ENCODE assay signal across 20 cellular contexts in genomic region chr14:38073641-38074040, GRCh38.
DNase-seq lines count a peak whose midpoint lies in the region; ATAC-seq, FAIRE-seq and TF ChIP-seq lines count a peak whose summit lies in the region.
"Had no signal": no experiment of that assay in that cellular context is flagged by ENCODE, and none has a peak within 500 bp of the region (broad histone marks: within the 10 kb centered on the region; RNA-seq: fewer than 3 reads in every experiment).

No MANE protein-coding gene starts in this region.

- H3K9me3 ChIP-seq in pancreas, result no peaks in the 10 kb centered on the region
- H3K9me3 ChIP-seq: vagina had no signal

- CTCF ChIA-PET in BJ (lab: Yijun Ruan, JAX), result no interaction called here

- DNase-seq in BJ (ENCODE audit: low read depth) (peak; percentile 31), SW480 (ENCODE audit: low spot score) (peak; percentile 84), immature natural killer cell (peak; percentile 61 to 66 (median 62)), islet precursor cell (no peak), NCI-H446 (lab: John Stamatoyannopoulos, UW) (no peak), pancreas (no peak)
- DNase-seq: activated gamma-delta T cell; brain microvascular endothelial cell; endodermal cell; IMR-90; NCI-H1417; NCI-H510A; right cardiac atrium; stimulated activated CD4-positive, alpha-beta T cell treated with anti-CD3 and anti-CD28 coated beads, Interleukin-4, amount 100 ng/mL, for 24 hours; stimulated activated naive B cell treated with anti-CD40 and anti-IgM and Interleukin-4, amounts not matched to agents 10 μg/mL and 1 μg/mL and 100 μg/mL, for 72 hours had no signal

- H3K27me3 ChIP-seq in BJ (ENCODE audit: control insufficient read depth, insufficient read depth, low read length) (no peaks in the 10 kb centered on the region), pancreas (no peaks in the 10 kb centered on the region)
- H3K27me3 ChIP-seq: brain microvascular endothelial cell, vagina had no signal

- H3K27ac ChIP-seq in pancreas, result no peak overlapping the region
- H3K27ac ChIP-seq: brain microvascular endothelial cell, vagina had no signal

- POLR2A ChIA-PET in BJ (lab: Charles Lee), result no interaction called here

- no peak for FAIRE-seq in pancreas (lab: Jason Lieb, UNC)

- no peaks in the 10 kb centered on the region for H3K36me3 Mint-ChIP-seq in immature natural killer cell
- H3K36me3 Mint-ChIP-seq: stimulated activated naive B cell treated with anti-CD40 and anti-IgM and Interleukin-4, amounts not matched to agents 10 μg/mL and 1 μg/mL and 100 μg/mL, for 72 hours had no signal

- TF ChIP-seq CTCF in BJ (IDR thresholded peaks at IDR 0.05; ENCODE audit: insufficient read depth, low read depth, low read length), result no peak
- TF ChIP-seq CTCF in pancreas (IDR thresholded peaks at IDR 0.05), result no peak

- peaks cover 14 to 24% (median 16%) of the 10 kb centered on the region in 3 donors for H3K27me3 Mint-ChIP-seq in immature natural killer cell (ENCODE audit: low read depth in 3 of 3)
- H3K27me3 Mint-ChIP-seq: B cell; stimulated activated naive B cell treated with anti-CD40 and anti-IgM and Interleukin-4, amounts not matched to agents 10 μg/mL and 1 μg/mL and 100 μg/mL, for 72 hours had no signal

- peaks cover 80 to 84% of the 10 kb centered on the region in 2 donors for H3K4me1 Mint-ChIP-seq in immature natural killer cell
- H3K4me1 Mint-ChIP-seq: B cell; stimulated activated naive B cell treated with anti-CD40 and anti-IgM and Interleukin-4, amounts not matched to agents 10 μg/mL and 1 μg/mL and 100 μg/mL, for 72 hours had no signal

- peak overlapping the region; percentile 87 to 98 (median 96) for H3K27ac Mint-ChIP-seq in immature natural killer cell
- H3K27ac Mint-ChIP-seq: B cell; endodermal cell; stimulated activated naive B cell treated with anti-CD40 and anti-IgM and Interleukin-4, amounts not matched to agents 10 μg/mL and 1 μg/mL and 100 μg/mL, for 72 hours had no signal

- H3K36me3 ChIP-seq in BJ (ENCODE audit: control insufficient read depth, insufficient read depth, low read length) (no peaks in the 10 kb centered on the region), pancreas (no peaks in the 10 kb centered on the region)
- H3K36me3 ChIP-seq: brain microvascular endothelial cell, vagina had no signal

- intact Hi-C loops in pancreas (cut with DNase I), result no loop called here

- peaks cover 0 to 4% (median 0%) of the 10 kb centered on the region in 6 donors for H3K9me3 Mint-ChIP-seq in immature natural killer cell

- ATAC-seq in GM18909 (IDR thresholded peaks at IDR 0.05; ENCODE audit: poor library complexity, unreplicated experiment), result peak; percentile 51
- ATAC-seq in HG02763 (IDR thresholded peaks at IDR 0.05; ENCODE audit: unreplicated experiment), result no peak
- no peak for ATAC-seq in pancreas
- ATAC-seq: left lobe of liver; right cardiac atrium; stimulated activated naive B cell treated with anti-CD40 and anti-IgM and Interleukin-4, amounts not matched to agents 10 μg/mL and 1 μg/mL and 100 μg/mL, for 72 hours had no signal

- peak overlapping the region; percentile 74 to 89 (median 82) for H3K4me3 Mint-ChIP-seq in immature natural killer cell
- H3K4me3 Mint-ChIP-seq: B cell; endodermal cell; stimulated activated naive B cell treated with anti-CD40 and anti-IgM and Interleukin-4, amounts not matched to agents 10 μg/mL and 1 μg/mL and 100 μg/mL, for 72 hours had no signal

- no peaks in the 10 kb centered on the region for H3K4me1 ChIP-seq in pancreas

- no peak overlapping the region for H3K4me3 ChIP-seq in BJ (ENCODE audit: low read depth, low read length)
- H3K4me3 ChIP-seq in pancreas, result no peak overlapping the region
- H3K4me3 ChIP-seq: vagina had no signal

- WGBS in pancreas, 2 donors, result 54 to 56% methylated on average over 4 of the region's 4 CpGs

Comparison
In these comparisons a context has a peak if more than half of its experiments do, and no peak if none do; other contexts are left out.
1. DNase-seq: peak in BJ (single experiment), SW480 (single experiment) and immature natural killer cell (3 of 3); none in islet precursor cell (single experiment), NCI-H446 (0 of 2) and pancreas (0 of 6).